ENCODE assay signal across 9 cellular contexts in the genomic region with DNA sequence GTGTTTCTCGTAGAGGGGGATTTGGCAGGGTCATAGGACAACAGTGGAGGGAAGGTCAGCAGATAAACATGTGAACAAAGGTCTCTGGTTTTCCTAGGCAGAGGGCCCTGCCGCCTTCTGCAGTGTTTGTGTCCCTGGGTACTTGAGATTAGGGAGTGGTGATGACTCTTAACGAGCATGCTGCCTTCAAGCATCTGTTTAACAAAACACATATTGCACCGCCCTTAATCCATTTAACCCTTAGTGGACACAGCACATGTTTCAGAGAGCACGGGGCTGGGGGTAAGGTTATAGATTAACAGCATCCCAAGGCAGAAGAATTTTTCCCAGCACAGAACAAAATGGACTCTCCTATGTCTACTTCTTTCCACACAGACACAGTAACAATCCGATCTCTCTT. TPM values are rescaled to one million over a fixed set of nuclear protein-coding genes. Genes with fewer than 3 reads are reported as not detected.
"Had no signal": no experiment of that assay in that cellular context is flagged by ENCODE, and none has a peak within 500 bp of the region (broad histone marks: within the 10 kb centered on the region; RNA-seq: fewer than 3 reads in every experiment).

No MANE protein-coding gene starts in this region.

RNA-seq across cellular contexts. Expression of a gene that starts 26.1 kb away (rescaled TPM):
- total RNA-seq: hepatocyte, kidney epithelial cell, left ventricle myocardium inferior, lower leg skin, lung microvascular endothelial cell, mammary epithelial cell, mesothelial cell of epicardium, myocyte had no signal
- polyA plus RNA-seq: hepatocyte, keratinocyte, mammary epithelial cell had no signal
